In genomic region chr3:29065211-29065785, GRCh38 we compare ENCODE assay signal across 8 cellular contexts.
A peak's percentile ranks its signal among the peaks of the same experiment; 100 is the strongest.
DNase-seq lines count a peak whose midpoint lies in the region; ATAC-seq and TF ChIP-seq lines count a peak whose summit lies in the region.

No MANE protein-coding gene starts in this region.

- H3K27me3 ChIP-seq in brain microvascular endothelial cell (replicated peaks) (no peaks in the 10 kb centered on the region), thoracic aorta (replicated peaks; ENCODE audit: insufficient read depth) (no peaks in the 10 kb centered on the region)

- TF ChIP-seq CTCF in brain microvascular endothelial cell (IDR thresholded peaks at IDR 0.05; ENCODE audit: low read depth, low read length, missing control alignments): no peak
- no peak for TF ChIP-seq CTCF in thoracic aorta (IDR thresholded peaks at IDR 0.05)

- H3K4me1 ChIP-seq in thoracic aorta (ENCODE audit: control insufficient read depth in 1 of 2, low read depth in 2 of 2): peaks cover 15 to 26% of the 10 kb centered on the region in 2 donors

- H3K4me3 ChIP-seq in brain microvascular endothelial cell (ENCODE audit: low read depth, low read length): no peak overlapping the region
- H3K4me3 ChIP-seq in thoracic aorta: no peak overlapping the region

- H3K27ac ChIP-seq in brain microvascular endothelial cell (peak overlapping the region; percentile 63), thoracic aorta (peak overlapping the region; percentile 44 to 51)

- peak; percentile 99 for ATAC-seq in thoracic aorta (ENCODE audit: insufficient number of reproducible peaks, low FRiP score, low read depth)
- no peak for ATAC-seq in HG02840 (IDR thresholded peaks at IDR 0.05; ENCODE audit: low FRiP score, unreplicated experiment)

- in situ Hi-C loops in brain microvascular endothelial cell (cut with HindIII; ENCODE audit: low pct_ligation_motif_present, low sequenced_read_pairs): no loop called here

- DNase-seq in Ammon's horn (ENCODE audit: low spot score) (peak; percentile 79), NCI-H2029 (lab: John Stamatoyannopoulos, UW) (peak; percentile 96), brain microvascular endothelial cell (peak; percentile 99), iPS-NIHi11 (ENCODE audit: low spot score) (peak; percentile 80), thoracic aorta (ENCODE audit: low spot score) (peak; percentile 83)
- DNase-seq in central memory CD4-positive, alpha-beta T cell: no peak
- no peak for DNase-seq in stimulated activated naive CD4-positive, alpha-beta T cell (lab: John Stamatoyannopoulos, UW)

- H3K9me3 ChIP-seq in thoracic aorta: no peaks in the 10 kb centered on the region

- H3K36me3 ChIP-seq in brain microvascular endothelial cell (replicated peaks) (no peaks in the 10 kb centered on the region), thoracic aorta (no peaks in the 10 kb centered on the region)

Comparison
In these comparisons a context has a peak if more than half of its experiments do, and no peak if none do; other contexts are left out.
1. DNase-seq: peak in Ammon's horn (single experiment), NCI-H2029 (single experiment), brain microvascular endothelial cell (single experiment), iPS-NIHi11 (single experiment) and thoracic aorta (single experiment); none in central memory CD4-positive, alpha-beta T cell (single experiment) and stimulated activated naive CD4-positive, alpha-beta T cell (0 of 6).